ENCODE assay signal across 1 cellular context in genomic region chr20:54267510-54268003, GRCh38.
TF ChIP-seq lines count a peak whose summit lies in the region.

No MANE protein-coding gene starts in this region.

TF ChIP-seq in H1, 55 proteins besides CTCF, POLR2A, EP300 and RAD21:
- TF ChIP-seq RBBP5 (IDR thresholded peaks at IDR 0.05; ENCODE audit: borderline replicate concordance, low read depth, low read length) (no peak), ASH2L (IDR thresholded peaks at IDR 0.05; ENCODE audit: low read length) (peak; percentile 36)
